In the genomic region with DNA sequence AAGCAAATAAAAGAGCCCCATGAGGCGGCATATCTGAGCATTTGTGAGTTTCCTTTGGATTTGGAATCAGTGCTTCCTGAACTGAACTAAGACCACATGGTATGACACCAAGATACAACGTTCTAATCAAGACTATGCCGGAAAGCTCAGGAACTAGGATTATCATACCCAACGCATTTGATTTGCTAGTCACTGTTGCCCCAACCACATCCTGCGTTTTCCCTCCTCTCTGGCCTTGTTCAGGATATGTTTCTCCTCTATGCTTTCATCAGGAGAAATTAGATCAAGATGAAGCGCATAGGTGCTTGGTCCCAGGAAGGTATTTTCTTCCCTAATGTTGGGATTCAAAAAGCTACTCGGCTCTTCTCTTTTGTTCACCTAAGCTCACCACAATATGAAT, we compare ENCODE assay signal across 2 cellular contexts.
TF ChIP-seq lines count a peak whose summit lies in the region.

No MANE protein-coding gene starts in this region.

TF ChIP-seq in HepG2, 621 proteins besides CTCF, POLR2A, EP300 and RAD21 (continued from another document):
- TF ChIP-seq, protein P1, sequence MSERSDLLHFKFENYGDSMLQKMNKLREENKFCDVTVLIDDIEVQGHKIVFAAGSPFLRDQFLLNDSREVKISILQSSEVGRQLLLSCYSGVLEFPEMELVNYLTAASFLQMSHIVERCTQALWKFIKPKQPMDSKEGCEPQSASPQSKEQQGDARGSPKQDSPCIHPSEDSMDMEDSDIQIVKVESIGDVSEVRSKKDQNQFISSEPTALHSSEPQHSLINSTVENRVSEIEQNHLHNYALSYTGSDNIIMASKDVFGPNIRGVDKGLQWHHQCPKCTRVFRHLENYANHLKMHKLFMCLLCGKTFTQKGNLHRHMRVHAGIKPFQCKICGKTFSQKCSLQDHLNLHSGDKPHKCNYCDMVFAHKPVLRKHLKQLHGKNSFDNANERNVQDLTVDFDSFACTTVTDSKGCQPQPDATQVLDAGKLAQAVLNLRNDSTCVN (CRISPR knock-in tag; IDR thresholded peaks at IDR 0.05; ENCODE audit: borderline replicate concordance) = no peak
- TF ChIP-seq ZNF766 (CRISPR knock-in tag; IDR thresholded peaks at IDR 0.05; ENCODE audit: borderline replicate concordance) = no peak
- no peak for TF ChIP-seq ZC3H13 (CRISPR knock-in tag; IDR thresholded peaks at IDR 0.05)
- no peak for TF ChIP-seq PAF1 (CRISPR knock-in tag; IDR thresholded peaks at IDR 0.05)
- TF ChIP-seq, protein P2, sequence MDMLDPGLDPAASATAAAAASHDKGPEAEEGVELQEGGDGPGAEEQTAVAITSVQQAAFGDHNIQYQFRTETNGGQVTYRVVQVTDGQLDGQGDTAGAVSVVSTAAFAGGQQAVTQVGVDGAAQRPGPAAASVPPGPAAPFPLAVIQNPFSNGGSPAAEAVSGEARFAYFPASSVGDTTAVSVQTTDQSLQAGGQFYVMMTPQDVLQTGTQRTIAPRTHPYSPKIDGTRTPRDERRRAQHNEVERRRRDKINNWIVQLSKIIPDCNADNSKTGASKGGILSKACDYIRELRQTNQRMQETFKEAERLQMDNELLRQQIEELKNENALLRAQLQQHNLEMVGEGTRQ (IDR thresholded peaks at IDR 0.05; ENCODE audit: low read depth, low read length) = no peak
- TF ChIP-seq, protein P2 (CRISPR knock-in tag; IDR thresholded peaks at IDR 0.05; ENCODE audit: borderline replicate concordance) = no peak
- TF ChIP-seq ZMAT3 (CRISPR knock-in tag; conservative IDR thresholded peaks at IDR 0.05) = no peak
- TF ChIP-seq ZNF138 (CRISPR knock-in tag; IDR thresholded peaks at IDR 0.05; ENCODE audit: low read depth) = no peak
- TF ChIP-seq, protein P3, sequence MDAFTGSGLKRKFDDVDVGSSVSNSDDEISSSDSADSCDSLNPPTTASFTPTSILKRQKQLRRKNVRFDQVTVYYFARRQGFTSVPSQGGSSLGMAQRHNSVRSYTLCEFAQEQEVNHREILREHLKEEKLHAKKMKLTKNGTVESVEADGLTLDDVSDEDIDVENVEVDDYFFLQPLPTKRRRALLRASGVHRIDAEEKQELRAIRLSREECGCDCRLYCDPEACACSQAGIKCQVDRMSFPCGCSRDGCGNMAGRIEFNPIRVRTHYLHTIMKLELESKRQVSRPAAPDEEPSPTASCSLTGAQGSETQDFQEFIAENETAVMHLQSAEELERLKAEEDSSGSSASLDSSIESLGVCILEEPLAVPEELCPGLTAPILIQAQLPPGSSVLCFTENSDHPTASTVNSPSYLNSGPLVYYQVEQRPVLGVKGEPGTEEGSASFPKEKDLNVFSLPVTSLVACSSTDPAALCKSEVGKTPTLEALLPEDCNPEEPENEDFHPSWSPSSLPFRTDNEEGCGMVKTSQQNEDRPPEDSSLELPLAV (CRISPR knock-in tag; conservative IDR thresholded peaks at IDR 0.05; ENCODE audit: low read depth) = no peak
- TF ChIP-seq, protein P4, sequence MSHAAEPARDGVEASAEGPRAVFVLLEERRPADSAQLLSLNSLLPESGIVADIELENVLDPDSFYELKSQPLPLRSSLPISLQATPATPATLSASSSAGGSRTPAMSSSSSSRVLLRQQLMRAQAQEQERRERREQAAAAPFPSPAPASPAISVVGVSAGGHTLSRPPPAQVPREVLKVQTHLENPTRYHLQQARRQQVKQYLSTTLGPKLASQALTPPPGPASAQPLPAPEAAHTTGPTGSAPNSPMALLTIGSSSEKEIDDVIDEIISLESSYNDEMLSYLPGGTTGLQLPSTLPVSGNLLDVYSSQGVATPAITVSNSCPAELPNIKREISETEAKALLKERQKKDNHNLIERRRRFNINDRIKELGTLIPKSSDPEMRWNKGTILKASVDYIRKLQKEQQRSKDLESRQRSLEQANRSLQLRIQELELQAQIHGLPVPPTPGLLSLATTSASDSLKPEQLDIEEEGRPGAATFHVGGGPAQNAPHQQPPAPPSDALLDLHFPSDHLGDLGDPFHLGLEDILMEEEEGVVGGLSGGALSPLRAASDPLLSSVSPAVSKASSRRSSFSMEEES (CRISPR knock-in tag; IDR thresholded peaks at IDR 0.05) = no peak
- TF ChIP-seq, protein P5, sequence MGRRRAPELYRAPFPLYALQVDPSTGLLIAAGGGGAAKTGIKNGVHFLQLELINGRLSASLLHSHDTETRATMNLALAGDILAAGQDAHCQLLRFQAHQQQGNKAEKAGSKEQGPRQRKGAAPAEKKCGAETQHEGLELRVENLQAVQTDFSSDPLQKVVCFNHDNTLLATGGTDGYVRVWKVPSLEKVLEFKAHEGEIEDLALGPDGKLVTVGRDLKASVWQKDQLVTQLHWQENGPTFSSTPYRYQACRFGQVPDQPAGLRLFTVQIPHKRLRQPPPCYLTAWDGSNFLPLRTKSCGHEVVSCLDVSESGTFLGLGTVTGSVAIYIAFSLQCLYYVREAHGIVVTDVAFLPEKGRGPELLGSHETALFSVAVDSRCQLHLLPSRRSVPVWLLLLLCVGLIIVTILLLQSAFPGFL (CRISPR knock-in tag; IDR thresholded peaks at IDR 0.05) = no peak

TF ChIP-seq in GM23338, 12 proteins besides CTCF, POLR2A, EP300 and RAD21 (continued from another document):
- TF ChIP-seq, protein P6, sequence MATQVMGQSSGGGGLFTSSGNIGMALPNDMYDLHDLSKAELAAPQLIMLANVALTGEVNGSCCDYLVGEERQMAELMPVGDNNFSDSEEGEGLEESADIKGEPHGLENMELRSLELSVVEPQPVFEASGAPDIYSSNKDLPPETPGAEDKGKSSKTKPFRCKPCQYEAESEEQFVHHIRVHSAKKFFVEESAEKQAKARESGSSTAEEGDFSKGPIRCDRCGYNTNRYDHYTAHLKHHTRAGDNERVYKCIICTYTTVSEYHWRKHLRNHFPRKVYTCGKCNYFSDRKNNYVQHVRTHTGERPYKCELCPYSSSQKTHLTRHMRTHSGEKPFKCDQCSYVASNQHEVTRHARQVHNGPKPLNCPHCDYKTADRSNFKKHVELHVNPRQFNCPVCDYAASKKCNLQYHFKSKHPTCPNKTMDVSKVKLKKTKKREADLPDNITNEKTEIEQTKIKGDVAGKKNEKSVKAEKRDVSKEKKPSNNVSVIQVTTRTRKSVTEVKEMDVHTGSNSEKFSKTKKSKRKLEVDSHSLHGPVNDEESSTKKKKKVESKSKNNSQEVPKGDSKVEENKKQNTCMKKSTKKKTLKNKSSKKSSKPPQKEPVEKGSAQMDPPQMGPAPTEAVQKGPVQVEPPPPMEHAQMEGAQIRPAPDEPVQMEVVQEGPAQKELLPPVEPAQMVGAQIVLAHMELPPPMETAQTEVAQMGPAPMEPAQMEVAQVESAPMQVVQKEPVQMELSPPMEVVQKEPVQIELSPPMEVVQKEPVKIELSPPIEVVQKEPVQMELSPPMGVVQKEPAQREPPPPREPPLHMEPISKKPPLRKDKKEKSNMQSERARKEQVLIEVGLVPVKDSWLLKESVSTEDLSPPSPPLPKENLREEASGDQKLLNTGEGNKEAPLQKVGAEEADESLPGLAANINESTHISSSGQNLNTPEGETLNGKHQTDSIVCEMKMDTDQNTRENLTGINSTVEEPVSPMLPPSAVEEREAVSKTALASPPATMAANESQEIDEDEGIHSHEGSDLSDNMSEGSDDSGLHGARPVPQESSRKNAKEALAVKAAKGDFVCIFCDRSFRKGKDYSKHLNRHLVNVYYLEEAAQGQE (IDR thresholded peaks at IDR 0.05; ENCODE audit: unreplicated experiment) = no peak
- no peak for TF ChIP-seq NANOG (IDR thresholded peaks at IDR 0.05; ENCODE audit: borderline replicate concordance)
- TF ChIP-seq, protein P7, sequence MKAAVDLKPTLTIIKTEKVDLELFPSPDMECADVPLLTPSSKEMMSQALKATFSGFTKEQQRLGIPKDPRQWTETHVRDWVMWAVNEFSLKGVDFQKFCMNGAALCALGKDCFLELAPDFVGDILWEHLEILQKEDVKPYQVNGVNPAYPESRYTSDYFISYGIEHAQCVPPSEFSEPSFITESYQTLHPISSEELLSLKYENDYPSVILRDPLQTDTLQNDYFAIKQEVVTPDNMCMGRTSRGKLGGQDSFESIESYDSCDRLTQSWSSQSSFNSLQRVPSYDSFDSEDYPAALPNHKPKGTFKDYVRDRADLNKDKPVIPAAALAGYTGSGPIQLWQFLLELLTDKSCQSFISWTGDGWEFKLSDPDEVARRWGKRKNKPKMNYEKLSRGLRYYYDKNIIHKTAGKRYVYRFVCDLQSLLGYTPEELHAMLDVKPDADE (IDR thresholded peaks at IDR 0.05) = no peak
- TF ChIP-seq, protein P8, sequence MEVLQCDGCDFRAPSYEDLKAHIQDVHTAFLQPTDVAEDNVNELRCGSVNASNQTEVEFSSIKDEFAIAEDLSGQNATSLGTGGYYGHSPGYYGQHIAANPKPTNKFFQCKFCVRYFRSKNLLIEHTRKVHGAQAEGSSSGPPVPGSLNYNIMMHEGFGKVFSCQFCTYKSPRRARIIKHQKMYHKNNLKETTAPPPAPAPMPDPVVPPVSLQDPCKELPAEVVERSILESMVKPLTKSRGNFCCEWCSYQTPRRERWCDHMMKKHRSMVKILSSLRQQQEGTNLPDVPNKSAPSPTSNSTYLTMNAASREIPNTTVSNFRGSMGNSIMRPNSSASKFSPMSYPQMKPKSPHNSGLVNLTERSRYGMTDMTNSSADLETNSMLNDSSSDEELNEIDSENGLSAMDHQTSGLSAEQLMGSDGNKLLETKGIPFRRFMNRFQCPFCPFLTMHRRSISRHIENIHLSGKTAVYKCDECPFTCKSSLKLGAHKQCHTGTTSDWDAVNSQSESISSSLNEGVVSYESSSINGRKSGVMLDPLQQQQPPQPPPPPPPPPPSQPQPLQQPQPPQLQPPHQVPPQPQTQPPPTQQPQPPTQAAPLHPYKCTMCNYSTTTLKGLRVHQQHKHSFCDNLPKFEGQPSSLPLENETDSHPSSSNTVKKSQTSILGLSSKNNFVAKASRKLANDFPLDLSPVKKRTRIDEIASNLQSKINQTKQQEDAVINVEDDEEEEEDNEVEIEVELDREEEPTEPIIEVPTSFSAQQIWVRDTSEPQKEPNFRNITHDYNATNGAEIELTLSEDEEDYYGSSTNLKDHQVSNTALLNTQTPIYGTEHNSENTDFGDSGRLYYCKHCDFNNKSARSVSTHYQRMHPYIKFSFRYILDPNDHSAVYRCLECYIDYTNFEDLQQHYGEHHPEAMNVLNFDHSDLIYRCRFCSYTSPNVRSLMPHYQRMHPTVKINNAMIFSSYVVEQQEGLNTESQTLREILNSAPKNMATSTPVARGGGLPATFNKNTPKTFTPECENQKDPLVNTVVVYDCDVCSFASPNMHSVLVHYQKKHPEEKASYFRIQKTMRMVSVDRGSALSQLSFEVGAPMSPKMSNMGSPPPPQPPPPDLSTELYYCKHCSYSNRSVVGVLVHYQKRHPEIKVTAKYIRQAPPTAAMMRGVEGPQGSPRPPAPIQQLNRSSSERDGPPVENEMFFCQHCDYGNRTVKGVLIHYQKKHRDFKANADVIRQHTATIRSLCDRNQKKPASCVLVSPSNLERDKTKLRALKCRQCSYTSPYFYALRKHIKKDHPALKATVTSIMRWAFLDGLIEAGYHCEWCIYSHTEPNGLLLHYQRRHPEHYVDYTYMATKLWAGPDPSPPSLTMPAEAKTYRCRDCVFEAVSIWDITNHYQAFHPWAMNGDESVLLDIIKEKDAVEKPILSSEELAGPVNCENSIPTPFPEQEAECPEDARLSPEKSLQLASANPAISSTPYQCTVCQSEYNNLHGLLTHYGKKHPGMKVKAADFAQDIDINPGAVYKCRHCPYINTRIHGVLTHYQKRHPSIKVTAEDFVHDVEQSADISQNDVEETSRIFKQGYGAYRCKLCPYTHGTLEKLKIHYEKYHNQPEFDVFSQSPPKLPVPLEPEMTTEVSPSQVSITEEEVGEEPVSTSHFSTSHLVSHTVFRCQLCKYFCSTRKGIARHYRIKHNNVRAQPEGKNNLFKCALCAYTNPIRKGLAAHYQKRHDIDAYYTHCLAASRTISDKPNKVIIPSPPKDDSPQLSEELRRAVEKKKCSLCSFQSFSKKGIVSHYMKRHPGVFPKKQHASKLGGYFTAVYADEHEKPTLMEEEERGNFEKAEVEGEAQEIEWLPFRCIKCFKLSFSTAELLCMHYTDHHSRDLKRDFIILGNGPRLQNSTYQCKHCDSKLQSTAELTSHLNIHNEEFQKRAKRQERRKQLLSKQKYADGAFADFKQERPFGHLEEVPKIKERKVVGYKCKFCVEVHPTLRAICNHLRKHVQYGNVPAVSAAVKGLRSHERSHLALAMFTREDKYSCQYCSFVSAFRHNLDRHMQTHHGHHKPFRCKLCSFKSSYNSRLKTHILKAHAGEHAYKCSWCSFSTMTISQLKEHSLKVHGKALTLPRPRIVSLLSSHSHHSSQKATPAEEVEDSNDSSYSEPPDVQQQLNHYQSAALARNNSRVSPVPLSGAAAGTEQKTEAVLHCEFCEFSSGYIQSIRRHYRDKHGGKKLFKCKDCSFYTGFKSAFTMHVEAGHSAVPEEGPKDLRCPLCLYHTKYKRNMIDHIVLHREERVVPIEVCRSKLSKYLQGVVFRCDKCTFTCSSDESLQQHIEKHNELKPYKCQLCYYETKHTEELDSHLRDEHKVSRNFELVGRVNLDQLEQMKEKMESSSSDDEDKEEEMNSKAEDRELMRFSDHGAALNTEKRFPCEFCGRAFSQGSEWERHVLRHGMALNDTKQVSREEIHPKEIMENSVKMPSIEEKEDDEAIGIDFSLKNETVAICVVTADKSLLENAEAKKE (CRISPR knock-in tag; IDR thresholded peaks at IDR 0.05) = no peak
- TF ChIP-seq JUNB (IDR thresholded peaks at IDR 0.05; ENCODE audit: unreplicated experiment) = no peak
- no peak for TF ChIP-seq POLR2AphosphoS5 (IDR thresholded peaks at IDR 0.05; ENCODE audit: low read depth)
- no peak for TF ChIP-seq ZNF114 (CRISPR knock-in tag; IDR thresholded peaks at IDR 0.05)
- no peak for TF ChIP-seq ZNF331 (CRISPR knock-in tag; IDR thresholded peaks at IDR 0.05; ENCODE audit: low read depth)
- TF ChIP-seq EZH2 (IDR thresholded peaks at IDR 0.05; ENCODE audit: low read depth, unreplicated experiment) = no peak
- no peak for TF ChIP-seq STAT1 (IDR thresholded peaks at IDR 0.05; ENCODE audit: unreplicated experiment)
- no peak for TF ChIP-seq EZH2phosphoT487 (IDR thresholded peaks at IDR 0.05; ENCODE audit: unreplicated experiment)
